9 cellular contexts compared by ENCODE assay signal in the genomic region with DNA sequence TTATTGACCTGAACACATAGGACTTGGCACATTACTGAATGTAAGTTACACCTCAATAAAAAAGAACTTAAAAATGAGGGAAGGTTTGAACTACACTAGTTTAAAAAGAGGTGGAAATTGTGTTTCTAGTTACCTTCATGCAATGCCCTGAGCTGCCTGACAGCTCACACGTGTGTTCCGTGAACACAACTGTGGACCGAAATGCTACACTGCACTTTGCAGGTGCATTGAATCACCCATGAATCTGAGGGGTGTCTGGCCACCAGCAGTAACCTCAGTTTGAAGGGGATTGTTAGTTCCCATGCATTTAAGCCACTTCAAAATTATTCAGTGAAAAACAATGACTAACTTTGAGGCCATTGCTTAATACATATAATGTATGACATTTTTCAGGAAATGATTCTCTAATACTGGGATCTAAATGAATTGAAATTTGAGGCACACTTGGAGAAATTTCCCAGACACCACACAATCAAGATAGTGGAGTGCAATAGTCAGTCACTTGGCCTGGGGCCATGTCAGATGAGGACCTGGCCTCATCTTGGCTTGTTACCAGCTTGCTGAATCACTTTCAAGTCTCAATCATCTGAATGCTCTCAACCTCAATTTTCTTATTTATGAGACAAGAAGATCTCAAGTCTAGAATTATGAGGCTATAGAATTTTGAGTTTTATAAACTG. TPM values are rescaled to one million over a fixed set of nuclear protein-coding genes. Genes with fewer than 3 reads are reported as not detected.
DNase-seq lines count a peak whose midpoint lies in the region; ATAC-seq and TF ChIP-seq lines count a peak whose summit lies in the region.
"Had no signal": no experiment of that assay in that cellular context is flagged by ENCODE, and none has a peak within 500 bp of the region (broad histone marks: within the 10 kb centered on the region; RNA-seq: fewer than 3 reads in every experiment).

No MANE protein-coding gene starts in this region.

- H3K14ac ChIP-seq in neuronal stem cell (ENCODE audit: low read length) = no peak overlapping the region

- peaks cover 0 to 2% of the 10 kb centered on the region in 2 donors for H3K4me1 ChIP-seq in neuronal stem cell (ENCODE audit: control insufficient read depth in 2 of 2, insufficient read depth in 1 of 2, low read depth in 1 of 2, low read length in 2 of 2)
- peaks cover 0 to 8% (median 0%) of the 10 kb centered on the region in 6 donors for H3K4me1 ChIP-seq in spleen

- no peak overlapping the region for H2BK120ac ChIP-seq in neuronal stem cell (ENCODE audit: low read depth, low read length)

- intact Hi-C loops in spleen (cut with DNase I; ENCODE audit: low total_unique reads) = no loop called here

- H3K27me3 ChIP-seq in brain microvascular endothelial cell (replicated peaks) = no peaks in the 10 kb centered on the region
- H3K27me3 ChIP-seq in neuronal stem cell (ENCODE audit: control insufficient read depth in 3 of 3, insufficient read depth in 3 of 3, low read depth in 1 of 3, low read length in 3 of 3) = no peaks in the 10 kb centered on the region
- H3K27me3 ChIP-seq in spleen (replicated peaks in 1 of 7) = no peaks in the 10 kb centered on the region

- no peak overlapping the region for H2BK15ac ChIP-seq in neuronal stem cell (ENCODE audit: low read length)

- no peak overlapping the region for H2BK5ac ChIP-seq in neuronal stem cell (ENCODE audit: low read length)

- H3K23ac ChIP-seq in neuronal stem cell (ENCODE audit: low read depth, low read length, poor library complexity) = peak overlapping the region; percentile 59

- H3K27ac ChIP-seq in brain microvascular endothelial cell = peak overlapping the region; percentile 66
- no peak overlapping the region for H3K27ac ChIP-seq in neuronal stem cell (replicated peaks; ENCODE audit: low read length)
- no peak overlapping the region for H3K27ac ChIP-seq in spleen

- no peak overlapping the region for H4K91ac ChIP-seq in neuronal stem cell (ENCODE audit: low read depth, low read length, poor library complexity)

- H3K4ac ChIP-seq in neuronal stem cell (ENCODE audit: low read length) = no peak overlapping the region

- TF ChIP-seq CTCF in brain microvascular endothelial cell (IDR thresholded peaks at IDR 0.05; ENCODE audit: low read depth, low read length, missing control alignments) = no peak
- TF ChIP-seq CTCF in spleen (IDR thresholded peaks at IDR 0.05 in 8 of 11, conservative IDR thresholded peaks at IDR 0.05 in 3 of 11) = no peak

- no CpG with 5 or more reads among the region's 3 CpGs for WGBS in neuronal stem cell (ENCODE audit: extremely low coverage in 2 of 2, insufficient read length in 2 of 2, insufficient replicate concordance in 1 of 2), 2 donors
- WGBS in spleen, 5 donors = 63 to 88% (median 71%) methylated on average over 3 of the region's 3 CpGs

- no peak overlapping the region for H4K8ac ChIP-seq in neuronal stem cell (ENCODE audit: low read depth, low read length)

- H3K36me3 ChIP-seq in brain microvascular endothelial cell (replicated peaks) (no peaks in the 10 kb centered on the region), neuronal stem cell (replicated peaks in 1 of 2; ENCODE audit: control insufficient read depth in 2 of 2, insufficient read depth in 2 of 2, low read length in 2 of 2) (no peaks in the 10 kb centered on the region), spleen (no peaks in the 10 kb centered on the region)

- H3K9ac ChIP-seq in neuronal stem cell (ENCODE audit: low read depth, low read length, poor library complexity) = no peak overlapping the region

- in situ Hi-C loops in brain microvascular endothelial cell (cut with HindIII; ENCODE audit: low pct_ligation_motif_present, low sequenced_read_pairs) = no loop called here

- DNase-seq in GM03348 (ENCODE audit: low spot score) = peak; percentile 68
- peak; percentile 74 for DNase-seq in NCI-H2196 (lab: John Stamatoyannopoulos, UW; ENCODE audit: unreplicated experiment)
- peak; percentile 99 for DNase-seq in brain microvascular endothelial cell
- DNase-seq in neuronal stem cell (ENCODE audit: low spot score) = no peak
- no peak for DNase-seq in spleen
- DNase-seq in hepatic stellate cell (ENCODE audit: low spot score) = no peak
- DNase-seq in T-helper 2 cell = no peak
- DNase-seq: stimulated activated CD4-positive, alpha-beta T cell treated with anti-CD3 and anti-CD28 coated beads, Interleukin-12 subunit alpha, Interleukin-12 subunit beta, amount 100 ng/mL, for 4 hours had no signal

- H3K18ac ChIP-seq in neuronal stem cell (ENCODE audit: low read length) = no peak overlapping the region

- no peak overlapping the region for H3K4me2 ChIP-seq in neuronal stem cell (ENCODE audit: insufficient read depth, low read length, poor library complexity, severe bottlenecking)

- H2AFZ ChIP-seq in neuronal stem cell (ENCODE audit: low read length) = no peak overlapping the region

- ATAC-seq in GM19455 (IDR thresholded peaks at IDR 0.05; ENCODE audit: unreplicated experiment) = no peak

- no peaks in the 10 kb centered on the region for H3K9me3 ChIP-seq in neuronal stem cell (replicated peaks in 1 of 2; ENCODE audit: control insufficient read depth in 2 of 2, insufficient read depth in 1 of 2, low read depth in 1 of 2, low read length in 2 of 2)
- no peaks in the 10 kb centered on the region for H3K9me3 ChIP-seq in spleen

- H2BK12ac ChIP-seq in neuronal stem cell (ENCODE audit: low read length) = no peak overlapping the region

- H3K79me1 ChIP-seq in neuronal stem cell (ENCODE audit: low read depth, low read length) = no peaks in the 10 kb centered on the region

- TF ChIP-seq POLR2A in spleen (IDR thresholded peaks at IDR 0.05) = no peak

- H3K4me3 ChIP-seq in brain microvascular endothelial cell (ENCODE audit: low read depth, low read length) (no peak overlapping the region), neuronal stem cell (ENCODE audit: low read length in 2 of 2) (no peak overlapping the region), spleen (no peak overlapping the region)

- no peak overlapping the region for H2AK5ac ChIP-seq in neuronal stem cell (ENCODE audit: low read depth, low read length)

RNA-seq across cellular contexts. Expression of gene MYL12B, which starts 59.3 kb away (rescaled TPM):
- polyA plus RNA-seq in neuronal stem cell (2013, experiment 1 of 2) = 132 TPM
- 130 TPM for polyA plus RNA-seq in neuronal stem cell (2013, experiment 2 of 2)
- total RNA-seq in spleen = 100 to 1,000 TPM; 176 to 254 (median 199) TPM
- 100 to 1,000 TPM; 290 to 371 (median 360) TPM for polyA plus RNA-seq in spleen

Comparison
In these comparisons a context has a peak if more than half of its experiments do, and no peak if none do; other contexts are left out.
1. DNase-seq: peak in GM03348 (single experiment), NCI-H2196 (single experiment) and brain microvascular endothelial cell (single experiment); none in neuronal stem cell (single experiment), spleen (single experiment), hepatic stellate cell (single experiment) and T-helper 2 cell (0 of 5).